In the genomic region with DNA sequence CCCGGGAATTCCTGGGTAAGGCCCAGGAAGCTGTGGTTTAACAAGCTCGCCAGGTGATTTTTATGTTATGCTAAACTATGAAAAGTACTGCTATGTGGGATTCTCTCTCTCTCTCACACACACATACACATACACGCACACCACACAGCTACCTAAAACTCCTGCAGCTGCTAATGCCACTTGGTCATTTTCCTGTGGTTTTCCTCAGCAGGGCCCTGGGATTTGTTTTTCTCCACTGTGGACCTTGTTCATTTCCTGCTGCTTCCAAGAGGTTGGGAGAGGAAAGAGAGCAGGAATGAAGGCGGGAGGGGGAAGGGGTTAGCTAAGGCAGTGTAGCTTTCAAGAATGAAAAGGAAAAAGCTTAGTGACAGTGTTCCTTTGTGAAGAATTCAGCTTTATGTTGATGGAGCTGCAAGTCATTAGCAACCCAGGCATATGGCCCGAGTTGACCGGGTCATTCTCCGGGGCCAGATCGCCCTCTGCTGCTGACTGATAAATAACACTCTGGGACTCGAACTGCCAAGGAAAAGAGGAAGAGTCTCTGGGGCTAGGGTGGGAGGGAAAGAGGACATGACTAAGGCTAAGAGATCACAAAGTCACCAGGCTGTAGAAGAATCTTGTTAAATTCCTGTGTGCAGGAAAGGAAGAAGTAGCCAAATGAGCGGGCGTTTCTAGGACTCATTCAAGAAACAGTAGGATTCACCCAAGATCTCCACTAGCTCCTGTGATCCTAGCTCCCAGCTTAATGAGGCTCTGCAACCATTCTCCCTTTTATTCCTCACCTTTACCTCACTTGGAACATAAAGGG, we compare ENCODE assay signal across 8 cellular contexts. TPM values are rescaled to one million over a fixed set of nuclear protein-coding genes. Genes with fewer than 3 reads are reported as not detected.
DNase-seq lines count a peak whose midpoint lies in the region; ATAC-seq and TF ChIP-seq lines count a peak whose summit lies in the region.

No MANE protein-coding gene starts in this region.

- TF ChIP-seq RAD21 in HCT116 (IDR thresholded peaks at IDR 0.05; ENCODE audit: low read depth): peak; percentile 94

- H3K27ac ChIP-seq in HCT116 (ENCODE audit: low read depth, low read length): peak overlapping the region; percentile 2; the same call in 1 of the 2 replicates
- H3K27ac ChIP-seq in fibroblast of lung (ENCODE audit: insufficient read depth, low read length): no peak overlapping the region
- no peak overlapping the region for H3K27ac ChIP-seq in tibial artery

- no peak overlapping the region for H3K4me3 ChIP-seq in HCT116 (replicated peaks in 1 of 2; ENCODE audit: low read depth in 1 of 2, low read length in 2 of 2)
- no peak overlapping the region for H3K4me3 ChIP-seq in WI38 (ENCODE audit: low read depth, low read length)
- no peak overlapping the region for H3K4me3 ChIP-seq in fibroblast of lung (replicated peaks in 1 of 4; ENCODE audit: control extremely low read depth in 1 of 4, insufficient read depth in 1 of 4, low read depth in 3 of 4, low read length in 4 of 4)
- H3K4me3 ChIP-seq in tibial artery: no peak overlapping the region

- CTCF ChIA-PET in HCT116 (lab: Charles Lee): interaction anchor here (0.5 to 3.1 kb wide), 16 partner anchors 9 to 327 kb away, joined by 3 to 46 read pairs (median 4); a partner anchor contains a TSS

- TF ChIP-seq CTCF in HCT116 (IDR thresholded peaks at IDR 0.05 in 2 of 3, conservative IDR thresholded peaks at IDR 0.05 in 1 of 3; ENCODE audit: borderline replicate concordance in 1 of 3, insufficient read depth in 1 of 3, low read depth in 2 of 3, low read length in 2 of 3) (peak; percentile 51 to 88 (median 67); a peak in 5 of 6 replicates), WI38 (IDR thresholded peaks at IDR 0.05; ENCODE audit: low read depth, low read length) (peak; percentile 33; the same call in 1 of the 2 replicates), fibroblast of lung (conservative IDR thresholded peaks at IDR 0.05 in 1 of 2, IDR thresholded peaks at IDR 0.05 in 1 of 2; ENCODE audit: low read depth in 1 of 2, low read length in 2 of 2) (peak; percentile 51 to 61), tibial artery (IDR thresholded peaks at IDR 0.05) (peak; percentile 65 to 74)

- BruUV-seq in HCT116 (replicated peaks; lab: Mats Ljungman, UMichigan): no TSS peak

- peak overlapping the region; percentile 56 for H3K4me2 ChIP-seq in HCT116 (ENCODE audit: low read length)
- no peak overlapping the region for H3K4me2 ChIP-seq in fibroblast of lung (ENCODE audit: extremely low read depth, insufficient read depth, low read length)

- H3K27me3 ChIP-seq in HCT116 (ENCODE audit: insufficient read depth, low read length) (no peaks in the 10 kb centered on the region), fibroblast of lung (ENCODE audit: control insufficient read depth, insufficient read depth, low read length) (no peaks in the 10 kb centered on the region), tibial artery (no peaks in the 10 kb centered on the region)

- ATAC-seq in HCT116: peak; percentile 97

- H3K9me3 ChIP-seq in HCT116 (ENCODE audit: control insufficient read depth in 1 of 2, insufficient read depth in 1 of 2, low read depth in 1 of 2, low read length in 2 of 2) (no peaks in the 10 kb centered on the region), fibroblast of lung (ENCODE audit: control insufficient read depth, insufficient read depth, low read depth, low read length) (no peaks in the 10 kb centered on the region), tibial artery (no peaks in the 10 kb centered on the region)

- H3K4me1 ChIP-seq in HCT116 (ENCODE audit: control insufficient read depth in 1 of 2, insufficient read depth in 2 of 2, low read length in 2 of 2) (peaks cover 9 to 17% of the 10 kb centered on the region in 2 experiments; a peak in 3 of 4 replicates), fibroblast of lung (ENCODE audit: control insufficient read depth, extremely low read depth, insufficient read depth, low read length) (peaks cover 10% of the 10 kb centered on the region), tibial artery (peaks cover 0 to 8% (median 0%) of the 10 kb centered on the region in 4 donors)

- no peak for TF ChIP-seq POLR2A in HCT116 (IDR thresholded peaks at IDR 0.05; ENCODE audit: borderline replicate concordance, extremely low read depth, insufficient read depth, insufficient read length)

- H4K20me1 ChIP-seq in HCT116 (ENCODE audit: insufficient read depth) (no peaks in the 10 kb centered on the region), fibroblast of lung (ENCODE audit: control insufficient read depth, extremely low read depth, insufficient read depth, low read length) (no peaks in the 10 kb centered on the region)

- H2AFZ ChIP-seq in HCT116 (ENCODE audit: low read depth, low read length, poor library complexity, severe bottlenecking) (peak overlapping the region; percentile 92), fibroblast of lung (ENCODE audit: low read length) (peak overlapping the region; percentile 35)

- H3K36me3 ChIP-seq in HCT116 (ENCODE audit: control insufficient read depth in 1 of 2, insufficient read depth in 2 of 2, low read length in 2 of 2) (no peaks in the 10 kb centered on the region), fibroblast of lung (ENCODE audit: control insufficient read depth, insufficient read depth, low read length) (no peaks in the 10 kb centered on the region), tibial artery (no peaks in the 10 kb centered on the region)

- H3K79me2 ChIP-seq in HCT116 (ENCODE audit: insufficient read depth, low read length) (no peaks in the 10 kb centered on the region), fibroblast of lung (ENCODE audit: control insufficient read depth, insufficient read depth, low read length) (no peaks in the 10 kb centered on the region)

- H3K9me2 ChIP-seq in HCT116 (ENCODE audit: insufficient read depth): no peaks in the 10 kb centered on the region

- DNase-seq in NCI-H2081 (lab: John Stamatoyannopoulos, UW) (peak; percentile 29 to 45), NCI-H2081 treated with DMSO at 0.1 percent for 48 hours (lab: John Stamatoyannopoulos, UW) (no peak), HCT116 (ENCODE audit: low read depth, low spot score) (peak; percentile 36), NCI-H1092 (lab: John Stamatoyannopoulos, UW) (peak; percentile 39), fibroblast of lung (ENCODE audit: low read depth in 2 of 2) (peak; percentile 76 to 89), mucosa of gallbladder (ENCODE audit: low spot score) (peak; percentile 71), tibial artery (peak; percentile 78 to 79)

- H3K9ac ChIP-seq in HCT116 (ENCODE audit: low read length): no peak overlapping the region
- H3K9ac ChIP-seq in fibroblast of lung (ENCODE audit: insufficient read depth, low read length): no peak overlapping the region

- RAD21 ChIA-PET in HCT116 (lab: Charles Lee; ENCODE audit: low non-redundant PET in 1 of 2, low total read pairs in 2 of 2, uncharacterized antibody in 2 of 2, unreplicated experiment in 2 of 2): interaction anchor here (0.7 to 1.5 kb wide), 8 partner anchors 30 to 327 kb away, joined by 3 to 13 read pairs (median 4); a partner anchor contains a TSS

- intact Hi-C loops in HCT116 (cut with micrococcal nuclease): loop anchor here (1.0 kb wide), 3 partner anchors 161 to 326 kb away; no protein-coding TSS in a partner anchor
- intact Hi-C loops in tibial artery (cut with DNase I; ENCODE audit: low total_unique reads): loop anchor here (2.0 to 5.0 kb wide), 2 partner anchors 162 to 1080 kb away; no protein-coding TSS in a partner anchor

- POLR2A ChIA-PET in HCT116 (lab: Charles Lee): interaction anchor here (0.6 to 1.7 kb wide), 5 partner anchors 31 to 234 kb away, joined by 3 to 13 read pairs (median 5); a partner anchor contains a TSS

TF ChIP-seq in HCT116, 20 proteins besides CTCF, POLR2A, EP300 and RAD21:
- TF ChIP-seq, protein P1, sequence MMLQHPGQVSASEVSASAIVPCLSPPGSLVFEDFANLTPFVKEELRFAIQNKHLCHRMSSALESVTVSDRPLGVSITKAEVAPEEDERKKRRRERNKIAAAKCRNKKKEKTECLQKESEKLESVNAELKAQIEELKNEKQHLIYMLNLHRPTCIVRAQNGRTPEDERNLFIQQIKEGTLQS (IDR thresholded peaks at IDR 0.05): no peak
- no peak for TF ChIP-seq CBX3 (IDR thresholded peaks at IDR 0.05; ENCODE audit: low read depth)

RNA-seq across cellular contexts. Expression of a gene that starts 30.5 kb away (rescaled TPM):
- total RNA-seq in HCT116 (2021; ENCODE audit: unreplicated experiment) (13.5 TPM), fibroblast of lung (10.3 and 14.7 TPM in 2 replicates), mucosa of gallbladder (12.9 TPM)
- polyA plus RNA-seq in HCT116 (2012): 5.4 and 5.8 TPM in 2 replicates
- polyA plus RNA-seq in fibroblast of lung: 5.8 and 9.4 TPM in 2 replicates
- polyA plus RNA-seq in fibroblast of lung (2012): 3.4 and 4.2 TPM in 2 replicates
- 9.4 and 18.0 TPM in 2 replicates for polyA minus RNA-seq in fibroblast of lung (ENCODE audit: low replicate concordance)
